ENCODE assay signal across 1 cellular context in the genomic region with DNA sequence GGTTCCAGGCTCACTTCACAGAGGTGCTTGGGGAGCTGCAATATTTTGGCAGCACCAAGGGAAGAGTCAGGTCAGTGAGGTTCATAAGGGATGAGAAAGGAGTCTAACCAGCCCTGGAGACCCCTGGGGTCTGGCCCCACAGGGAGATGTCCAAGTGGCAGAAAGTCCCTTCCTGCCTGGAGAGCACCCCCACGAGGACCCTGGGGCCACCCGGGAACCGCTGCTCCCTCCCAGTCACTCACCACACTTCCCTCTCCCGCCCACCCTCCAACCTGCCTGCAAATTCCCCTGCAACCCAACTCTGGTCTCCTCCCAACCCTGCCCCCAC.
TF ChIP-seq lines count a peak whose summit lies in the region.

No MANE protein-coding gene starts in this region.

TF ChIP-seq in HepG2, 621 proteins besides CTCF, POLR2A, EP300 and RAD21:
- TF ChIP-seq ZNF232 (CRISPR knock-in tag; IDR thresholded peaks at IDR 0.05; ENCODE audit: borderline replicate concordance) (no peak), YEATS4 (CRISPR knock-in tag; IDR thresholded peaks at IDR 0.05; ENCODE audit: borderline replicate concordance) (0 out of 2 replicates have a peak, but pooled peaks have one; percentile 13), KDM5B (CRISPR knock-in tag; IDR thresholded peaks at IDR 0.05; ENCODE audit: borderline replicate concordance) (peak; percentile 14; the same call in 1 of the 2 replicates)
